Comparison of ENCODE assay signal across 13 cellular contexts in genomic region chr20:40563296-40563950, GRCh38.
A peak's percentile ranks its signal among the peaks of the same experiment; 100 is the strongest.
DNase-seq lines count a peak whose midpoint lies in the region; ATAC-seq and TF ChIP-seq lines count a peak whose summit lies in the region.
"Had no signal": no experiment of that assay in that cellular context is flagged by ENCODE, and none has a peak within 500 bp of the region (broad histone marks: within the 10 kb centered on the region; RNA-seq: fewer than 3 reads in every experiment).

No MANE protein-coding gene starts in this region.

- TF ChIP-seq CTCF in CD14-positive monocyte (IDR thresholded peaks at IDR 0.05): no peak
- no peak for TF ChIP-seq CTCF in cardiac fibroblast (IDR thresholded peaks at IDR 0.05; ENCODE audit: low read depth, low read length)
- TF ChIP-seq CTCF in lung (IDR thresholded peaks at IDR 0.05; ENCODE audit: control extremely low read depth, extremely low read depth): no peak
- no peak for TF ChIP-seq CTCF in smooth muscle cell (IDR thresholded peaks at IDR 0.05; ENCODE audit: borderline replicate concordance, insufficient read depth, poor library complexity, severe bottlenecking)

- H2AFZ ChIP-seq in smooth muscle cell (ENCODE audit: low read depth): no peak overlapping the region

- no peak overlapping the region for H3K4me3 ChIP-seq in cardiac fibroblast (replicated peaks in 1 of 2; ENCODE audit: low read depth in 2 of 2, low read length in 2 of 2)
- no peak overlapping the region for H3K4me3 ChIP-seq in lung
- no peak overlapping the region for H3K4me3 ChIP-seq in smooth muscle cell
- H3K4me3 ChIP-seq: BLaER1 treated with 17β-estradiol and CSF1 and Interleukin-3, amounts not matched to agents 10 nM and 100 nM; GM12878 had no signal

- no peaks in the 10 kb centered on the region for H3K79me2 ChIP-seq in smooth muscle cell (ENCODE audit: low read depth)

- no peak overlapping the region for H3K9ac ChIP-seq in smooth muscle cell (ENCODE audit: low read depth)
- H3K9ac ChIP-seq: BLaER1 treated with 17β-estradiol and CSF1 and Interleukin-3, amounts not matched to agents 10 nM and 100 nM had no signal

- ATAC-seq in lung (ENCODE audit: insufficient read depth, low FRiP score) (no peak), HG02642 (IDR thresholded peaks at IDR 0.05; ENCODE audit: poor library complexity, unreplicated experiment) (no peak)
- ATAC-seq: GM12878 had no signal

- H3K4me1 ChIP-seq in lung (ENCODE audit: control insufficient read depth in 2 of 2, insufficient read depth in 2 of 2, low read length in 2 of 2) (peaks cover 0 to 7% of the 10 kb centered on the region in 2 donors), smooth muscle cell (ENCODE audit: low read depth) (no peaks in the 10 kb centered on the region)

- peak overlapping the region in 4 of 7 donors; percentile 51 to 86 (median 78) for H3K27ac Mint-ChIP-seq in CD14-positive monocyte
- H3K27ac Mint-ChIP-seq: activated CD4-positive, alpha-beta memory T cell treated with anti-CD3 and anti-CD28 coated beads, Interleukin-2, amount 10 ng/mL, durations not matched to agents 7 days and 5 days; nephron progenitor cell had no signal

- no peaks in the 10 kb centered on the region for H3F3A ChIP-seq in smooth muscle cell (ENCODE audit: low read depth)

- DNase-seq in CD14-positive monocyte (ENCODE audit: low spot score) (no peak), NCI-H2227 treated with DMSO at 0.1 percent for 48 hours (lab: John Stamatoyannopoulos, UW) (peak; percentile 23), cardiac fibroblast (ENCODE audit: low read depth in 2 of 2) (peak; percentile 59 to 84), lung (ENCODE audit: low spot score) (peak; percentile 79), AG08396 (ENCODE audit: low spot score) (no peak), smooth muscle cell (lab: John Stamatoyannopoulos, UW; ENCODE audit: unreplicated experiment) (no peak)
- DNase-seq in activated CD4-positive, CD25-positive, alpha-beta regulatory T cell treated with anti-CD3 and anti-CD28 coated beads, Interleukin-2, amount 50 U/mL, for 72 hours: no peak
- DNase-seq: activated CD4-positive, alpha-beta memory T cell treated with anti-CD3 and anti-CD28 coated beads, Interleukin-2, amount 10 ng/mL, durations not matched to agents 7 days and 5 days; MM.1S; nephron progenitor cell had no signal

- H3K36me3 Mint-ChIP-seq in CD14-positive monocyte: peaks cover 8 to 9% of the 10 kb centered on the region in 2 donors

- intact Hi-C loops in CD14-positive monocyte (cut with micrococcal nuclease): loop anchor here (2.0 to 10.0 kb wide), 4 partner anchors 56 to 241 kb away; partner anchors contain the start of gene MAFB (in 1 of the 2)

- H3K27me3 ChIP-seq in lung (ENCODE audit: control insufficient read depth, insufficient read depth) (no peaks in the 10 kb centered on the region), smooth muscle cell (ENCODE audit: low read depth) (no peaks in the 10 kb centered on the region)
- H3K27me3 ChIP-seq: BLaER1 treated with 17β-estradiol and CSF1 and Interleukin-3, amounts not matched to agents 10 nM and 100 nM had no signal

- no peaks in the 10 kb centered on the region for H4K20me1 ChIP-seq in smooth muscle cell (ENCODE audit: low read depth)
- H4K20me1 ChIP-seq: BLaER1 treated with 17β-estradiol and CSF1 and Interleukin-3, amounts not matched to agents 10 nM and 100 nM had no signal

- no peak overlapping the region for H3K4me3 Mint-ChIP-seq in CD14-positive monocyte
- H3K4me3 Mint-ChIP-seq: activated CD4-positive, alpha-beta memory T cell treated with anti-CD3 and anti-CD28 coated beads, Interleukin-2, amount 10 ng/mL, durations not matched to agents 7 days and 5 days; nephron progenitor cell had no signal

- no peaks in the 10 kb centered on the region for H3K36me3 ChIP-seq in lung (ENCODE audit: control insufficient read depth in 2 of 2, insufficient read depth in 2 of 2, low read length in 2 of 2)
- no peaks in the 10 kb centered on the region for H3K36me3 ChIP-seq in smooth muscle cell (ENCODE audit: low read depth)
- H3K36me3 ChIP-seq: BLaER1 treated with 17β-estradiol and CSF1 and Interleukin-3, amounts not matched to agents 10 nM and 100 nM had no signal

- no peak overlapping the region for H3K4me2 ChIP-seq in smooth muscle cell

- H3K27ac ChIP-seq in lung (ENCODE audit: low read depth in 1 of 2, low read length in 1 of 2) (no peak overlapping the region), smooth muscle cell (ENCODE audit: low read depth) (no peak overlapping the region)

- H3K4me1 Mint-ChIP-seq in CD14-positive monocyte: peaks cover 42% of the 10 kb centered on the region
- H3K4me1 Mint-ChIP-seq: activated CD4-positive, alpha-beta memory T cell treated with anti-CD3 and anti-CD28 coated beads, Interleukin-2, amount 10 ng/mL, durations not matched to agents 7 days and 5 days had no signal

- H3K9me3 ChIP-seq in lung (ENCODE audit: control insufficient read depth in 2 of 2, insufficient read depth in 1 of 2, low read length in 1 of 2) (no peaks in the 10 kb centered on the region), smooth muscle cell (replicated peaks; ENCODE audit: low read depth) (no peaks in the 10 kb centered on the region)
- H3K9me3 ChIP-seq: BLaER1 treated with 17β-estradiol and CSF1 and Interleukin-3, amounts not matched to agents 10 nM and 100 nM had no signal

- H3K9me3 Mint-ChIP-seq in CD14-positive monocyte: no peaks in the 10 kb centered on the region
- H3K9me3 Mint-ChIP-seq: activated CD4-positive, alpha-beta memory T cell treated with anti-CD3 and anti-CD28 coated beads, Interleukin-2, amount 10 ng/mL, durations not matched to agents 7 days and 5 days; nephron progenitor cell had no signal

- peaks cover 2 to 7% (median 4%) of the 10 kb centered on the region in 3 donors for H3K27me3 Mint-ChIP-seq in CD14-positive monocyte (ENCODE audit: low read depth in 3 of 3)

- 24 to 57% methylated on average over 8 of the region's 8 CpGs for WGBS in lung, 2 donors
- 79% methylated on average over 8 of the region's 8 CpGs for WGBS in smooth muscle cell (ENCODE audit: low lambda C conversion rate)

Comparison
In these comparisons a context has a peak if more than half of its experiments do, and no peak if none do; other contexts are left out.
1. DNase-seq: peak in NCI-H2227 treated with DMSO at 0.1 percent for 48 hours (single experiment), cardiac fibroblast (2 of 2) and lung (single experiment); none in CD14-positive monocyte (single experiment), AG08396 (single experiment), smooth muscle cell (single experiment) and activated CD4-positive, CD25-positive, alpha-beta regulatory T cell treated with anti-CD3 and anti-CD28 coated beads, Interleukin-2, amount 50 U/mL, for 72 hours (single experiment).